Comparison of ENCODE assay signal across 1 cellular context in the genomic region with DNA sequence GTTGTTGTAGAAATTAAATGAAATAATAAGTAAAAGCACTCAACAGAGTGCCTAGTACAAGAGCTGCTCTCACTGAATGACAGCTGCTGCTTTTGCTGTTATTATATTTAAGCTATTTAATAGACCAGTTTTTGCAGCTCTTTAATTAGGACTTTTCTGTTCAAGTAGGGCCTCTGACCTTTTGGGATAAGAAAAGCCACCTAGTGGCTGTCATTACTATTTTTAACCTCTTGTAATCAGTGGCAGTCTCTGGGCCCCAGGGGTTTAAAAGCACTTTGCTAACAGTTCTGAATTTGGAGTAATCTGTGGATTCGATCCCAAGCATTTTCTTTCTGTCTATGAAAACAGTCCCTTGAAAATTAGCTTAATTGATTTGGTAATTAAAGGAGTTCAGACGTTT.
TF ChIP-seq lines count a peak whose summit lies in the region.

No MANE protein-coding gene starts in this region.

TF ChIP-seq in HepG2, 621 proteins besides CTCF, POLR2A, EP300 and RAD21 (continued from another document):
- TF ChIP-seq, protein P1, sequence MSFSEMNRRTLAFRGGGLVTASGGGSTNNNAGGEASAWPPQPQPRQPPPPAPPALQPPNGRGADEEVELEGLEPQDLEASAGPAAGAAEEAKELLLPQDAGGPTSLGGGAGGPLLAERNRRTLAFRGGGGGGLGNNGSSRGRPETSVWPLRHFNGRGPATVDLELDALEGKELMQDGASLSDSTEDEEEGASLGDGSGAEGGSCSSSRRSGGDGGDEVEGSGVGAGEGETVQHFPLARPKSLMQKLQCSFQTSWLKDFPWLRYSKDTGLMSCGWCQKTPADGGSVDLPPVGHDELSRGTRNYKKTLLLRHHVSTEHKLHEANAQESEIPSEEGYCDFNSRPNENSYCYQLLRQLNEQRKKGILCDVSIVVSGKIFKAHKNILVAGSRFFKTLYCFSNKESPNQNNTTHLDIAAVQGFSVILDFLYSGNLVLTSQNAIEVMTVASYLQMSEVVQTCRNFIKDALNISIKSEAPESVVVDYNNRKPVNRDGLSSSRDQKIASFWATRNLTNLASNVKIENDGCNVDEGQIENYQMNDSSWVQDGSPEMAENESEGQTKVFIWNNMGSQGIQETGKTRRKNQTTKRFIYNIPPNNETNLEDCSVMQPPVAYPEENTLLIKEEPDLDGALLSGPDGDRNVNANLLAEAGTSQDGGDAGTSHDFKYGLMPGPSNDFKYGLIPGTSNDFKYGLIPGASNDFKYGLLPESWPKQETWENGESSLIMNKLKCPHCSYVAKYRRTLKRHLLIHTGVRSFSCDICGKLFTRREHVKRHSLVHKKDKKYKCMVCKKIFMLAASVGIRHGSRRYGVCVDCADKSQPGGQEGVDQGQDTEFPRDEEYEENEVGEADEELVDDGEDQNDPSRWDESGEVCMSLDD (CRISPR knock-in tag; IDR thresholded peaks at IDR 0.05; ENCODE audit: borderline replicate concordance): no peak
- TF ChIP-seq ZNF652 (CRISPR knock-in tag; IDR thresholded peaks at IDR 0.05; ENCODE audit: borderline replicate concordance, low read depth): peak; percentile 51; the same call in 1 of the 2 replicates
